In genomic region chrY:19680821-19681220, GRCh38 we compare ENCODE assay signal across 33 cellular contexts.
A peak's percentile ranks its signal among the peaks of the same experiment; 100 is the strongest.
DNase-seq lines count a peak whose midpoint lies in the region; ATAC-seq, FAIRE-seq and TF ChIP-seq lines count a peak whose summit lies in the region.
"Had no signal": no experiment of that assay in that cellular context is flagged by ENCODE, and none has a peak within 500 bp of the region (broad histone marks: within the 10 kb centered on the region; RNA-seq: fewer than 3 reads in every experiment).

No MANE protein-coding gene starts in this region.

- no peak for TF ChIP-seq CTCF in HepG2 (CRISPR knock-in tag; IDR thresholded peaks at IDR 0.05)
- TF ChIP-seq CTCF in right lobe of liver (IDR thresholded peaks at IDR 0.05), result no peak

- 0% methylated on average over 1 of the region's 1 CpG for WGBS in HepG2 (ENCODE audit: low lambda C conversion rate)
- WGBS in right lobe of liver (ENCODE audit: insufficient coverage, low coverage, low lambda C conversion rate, missing lambda C conversion rate), result no CpG with 5 or more reads among the region's 1 CpG

- no peak overlapping the region; the same call in 1 of the 2 replicates for H3K9ac ChIP-seq in HepG2 (ENCODE audit: insufficient read depth, low read depth, low read length)
- H3K9ac ChIP-seq: BLaER1; BLaER1 treated with 17β-estradiol and CSF1 and Interleukin-3, amounts not matched to agents 10 nM and 100 nM had no signal

- no peak for ATAC-seq in activated naive CD8-positive, alpha-beta T cell treated with anti-CD3 and anti-CD28 coated beads, Interleukin-2, amount 50 U/mL, for 24 hours
- ATAC-seq in HepG2 (peak; percentile 83), right lobe of liver (no peak)
- ATAC-seq: A549; CD8-positive, alpha-beta T cell had no signal

- H4K20me1 ChIP-seq in HepG2 (ENCODE audit: insufficient read depth, low read length), result no peaks in the 10 kb centered on the region
- H4K20me1 ChIP-seq: BLaER1; BLaER1 treated with 17β-estradiol and CSF1 and Interleukin-3, amounts not matched to agents 10 nM and 100 nM had no signal

- intact Hi-C loops in HepG2 (cut with micrococcal nuclease; ENCODE audit: unreplicated experiment), result loop anchor here (2.0 to 5.0 kb wide), 2 partner anchors 58 to 104 kb away; no protein-coding TSS in a partner anchor
- intact Hi-C loops in right lobe of liver (cut with DNase I), result no loop called here

- no peak overlapping the region for H2AFZ ChIP-seq in HepG2 (ENCODE audit: low read length)

- peak; percentile 58 for FAIRE-seq in HepG2 (lab: Jason Lieb, UNC)
- FAIRE-seq: A204.1, A549, D721Med had no signal

- peaks cover 50% of the 10 kb centered on the region for H3K4me1 ChIP-seq in HepG2 (ENCODE audit: insufficient read depth, low read length)
- no peaks in the 10 kb centered on the region for H3K4me1 ChIP-seq in right lobe of liver
- H3K4me1 ChIP-seq: A549; BE2C; BLaER1; BLaER1 treated with 17β-estradiol and CSF1 and Interleukin-3, amounts not matched to agents 10 nM and 100 nM; Caco-2 had no signal

- in situ Hi-C loops in HepG2 (cut with HindIII; ENCODE audit: extremely low pct_ligation_motif_present, low pct_unique_long_range_greater_than_20kb), result no loop called here

- peak overlapping the region; percentile 43 for H3K27ac Mint-ChIP-seq in activated naive CD8-positive, alpha-beta T cell
- no peak overlapping the region for H3K27ac Mint-ChIP-seq in activated naive CD8-positive, alpha-beta T cell treated with anti-CD3 and anti-CD28 coated beads, Interleukin-2, amount 50 U/mL, for 24 hours
- H3K27ac Mint-ChIP-seq: B cell; CD14-positive monocyte; CD4-positive, alpha-beta memory T cell; CD4-positive, alpha-beta T cell; CD4-positive, CD25-positive, alpha-beta regulatory T cell; CD8-positive, alpha-beta memory T cell; CD8-positive, alpha-beta T cell had no signal

- H3K4me1 Mint-ChIP-seq in activated naive CD8-positive, alpha-beta T cell (ENCODE audit: low read depth), result no peaks in the 10 kb centered on the region
- no peaks in the 10 kb centered on the region for H3K4me1 Mint-ChIP-seq in activated naive CD8-positive, alpha-beta T cell treated with anti-CD3 and anti-CD28 coated beads, Interleukin-2, amount 50 U/mL, for 24 hours
- H3K4me1 Mint-ChIP-seq: B cell; CD14-positive monocyte; CD4-positive, alpha-beta memory T cell; CD4-positive, CD25-positive, alpha-beta regulatory T cell; CD8-positive, alpha-beta memory T cell had no signal

- no peaks in the 10 kb centered on the region for H3K27me3 Mint-ChIP-seq in activated naive CD8-positive, alpha-beta T cell
- no peaks in the 10 kb centered on the region for H3K27me3 Mint-ChIP-seq in activated naive CD8-positive, alpha-beta T cell treated with anti-CD3 and anti-CD28 coated beads, Interleukin-2, amount 50 U/mL, for 24 hours
- H3K27me3 Mint-ChIP-seq: B cell; CD4-positive, alpha-beta memory T cell; CD4-positive, alpha-beta T cell; CD4-positive, CD25-positive, alpha-beta regulatory T cell; CD8-positive, alpha-beta memory T cell had no signal

- H3K36me3 ChIP-seq in HepG2 (replicated peaks in 1 of 2; ENCODE audit: control insufficient read depth in 1 of 2, insufficient read depth in 2 of 2, low read length in 2 of 2) (no peaks in the 10 kb centered on the region), right lobe of liver (no peaks in the 10 kb centered on the region)
- H3K36me3 ChIP-seq: BE2C; BLaER1; BLaER1 treated with 17β-estradiol and CSF1 and Interleukin-3, amounts not matched to agents 10 nM and 100 nM had no signal

- H3K79me2 ChIP-seq in HepG2 (ENCODE audit: insufficient read depth, low read length), result no peaks in the 10 kb centered on the region

- H3K4me2 ChIP-seq in HepG2 (ENCODE audit: low read depth, low read length), result peak overlapping the region; percentile 55
- H3K4me2 ChIP-seq: A549; BLaER1; BLaER1 treated with 17β-estradiol and CSF1 and Interleukin-3, amounts not matched to agents 10 nM and 100 nM had no signal

- no peaks in the 10 kb centered on the region for H3K9me3 Mint-ChIP-seq in activated naive CD8-positive, alpha-beta T cell (ENCODE audit: low read depth)
- peaks cover 9% of the 10 kb centered on the region for H3K9me3 Mint-ChIP-seq in activated naive CD8-positive, alpha-beta T cell treated with anti-CD3 and anti-CD28 coated beads, Interleukin-2, amount 50 U/mL, for 24 hours
- H3K9me3 Mint-ChIP-seq: CD4-positive, alpha-beta memory T cell had no signal

- H3K4me3 Mint-ChIP-seq in activated naive CD8-positive, alpha-beta T cell, result no peak overlapping the region
- H3K4me3 Mint-ChIP-seq in activated naive CD8-positive, alpha-beta T cell treated with anti-CD3 and anti-CD28 coated beads, Interleukin-2, amount 50 U/mL, for 24 hours, result no peak overlapping the region
- H3K4me3 Mint-ChIP-seq: B cell; CD14-positive monocyte; CD4-positive, alpha-beta memory T cell; CD4-positive, alpha-beta T cell; CD4-positive, CD25-positive, alpha-beta regulatory T cell; CD8-positive, alpha-beta memory T cell; CD8-positive, alpha-beta T cell had no signal

- H3K27ac ChIP-seq in HepG2 (ENCODE audit: extremely low read length, insufficient read depth, low read length) (peak overlapping the region; percentile 58), right lobe of liver (no peak overlapping the region)
- H3K27ac ChIP-seq: 22Rv1; A549; BLaER1; BLaER1 treated with 17β-estradiol and CSF1 and Interleukin-3, amounts not matched to agents 10 nM and 100 nM; C4-2B had no signal

- H3K4me3 ChIP-seq in HepG2 (replicated peaks in 1 of 3; ENCODE audit: insufficient read depth in 1 of 3, low read depth in 2 of 3, low read length in 3 of 3), result no peak overlapping the region
- H3K4me3 ChIP-seq in right lobe of liver, result no peak overlapping the region
- H3K4me3 ChIP-seq: A549; BLaER1; BLaER1 treated with 17β-estradiol and CSF1 and Interleukin-3, amounts not matched to agents 10 nM and 100 nM had no signal

- no peak for TF ChIP-seq RAD21 in HepG2 (CRISPR knock-in tag; IDR thresholded peaks at IDR 0.05)

- H3K27me3 ChIP-seq in HepG2 (ENCODE audit: control insufficient read depth in 1 of 2, insufficient read depth in 2 of 2, low read length in 2 of 2) (no peaks in the 10 kb centered on the region), right lobe of liver (no peaks in the 10 kb centered on the region)
- H3K27me3 ChIP-seq: BE2C; BLaER1; BLaER1 treated with 17β-estradiol and CSF1 and Interleukin-3, amounts not matched to agents 10 nM and 100 nM had no signal

- peaks cover 2% of the 10 kb centered on the region for H3K36me3 Mint-ChIP-seq in activated naive CD8-positive, alpha-beta T cell
- H3K36me3 Mint-ChIP-seq in activated naive CD8-positive, alpha-beta T cell treated with anti-CD3 and anti-CD28 coated beads, Interleukin-2, amount 50 U/mL, for 24 hours (ENCODE audit: low read depth), result peaks cover 2% of the 10 kb centered on the region
- H3K36me3 Mint-ChIP-seq: CD14-positive monocyte; CD4-positive, CD25-positive, alpha-beta regulatory T cell; CD8-positive, alpha-beta memory T cell; CD8-positive, alpha-beta T cell had no signal

- TF ChIP-seq EP300 in HepG2 (IDR thresholded peaks at IDR 0.05; ENCODE audit: low read depth in 2 of 2, low read length in 2 of 2) (no peak), HepG2 (CRISPR knock-in tag; IDR thresholded peaks at IDR 0.05; ENCODE audit: borderline replicate concordance) (no peak)

- TF ChIP-seq POLR2A in HepG2 (IDR thresholded peaks at IDR 0.05; ENCODE audit: insufficient read depth in 1 of 2, low read depth in 2 of 2, low read length in 2 of 2) (no peak), right lobe of liver (IDR thresholded peaks at IDR 0.05) (no peak)

- CTCF ChIA-PET in HepG2 (lab: Yijun Ruan, JAX; ENCODE audit: low intra/inter-chr PET ratio, low total read pairs), result no interaction called here

- BruUV-seq in HepG2 (replicated peaks; lab: Mats Ljungman, UMichigan), result no TSS peak

- no peak for DNase-seq in activated naive CD8-positive, alpha-beta T cell treated with anti-CD3 and anti-CD28 coated beads, Interleukin-2, amount 50 U/mL, for 24 hours
- DNase-seq in HepG2 (ENCODE audit: low spot score) (peak; percentile 63), right lobe of liver (no peak)
- DNase-seq: 8988T; ACHN; AML-193; BE2C; C1 segment of cervical spinal cord; Caco-2; Calu3; CD4-positive, alpha-beta memory T cell; CD4-positive, alpha-beta T cell; CD4-positive, CD25-positive, alpha-beta regulatory T cell; CD8-positive, alpha-beta memory T cell; CD8-positive, alpha-beta T cell; COR-L47; DMS 273 treated with DMSO at 0.1 percent for 48 hours; DMS153; DMS53; DMS79; DMS79 treated with DMSO at 0.1 percent for 48 hours; DND-41; EL had no signal

- POLR2A ChIA-PET in HepG2 (lab: Yijun Ruan, JAX), result interaction anchor here (1.4 kb wide), 1 partner anchor 113 kb away, joined by 3 read pairs; no protein-coding TSS in a partner anchor

- H3K9me3 ChIP-seq in HepG2 (ENCODE audit: low read length) (no peaks in the 10 kb centered on the region), right lobe of liver (no peaks in the 10 kb centered on the region)
- H3K9me3 ChIP-seq: A549; BE2C; BLaER1; BLaER1 treated with 17β-estradiol and CSF1 and Interleukin-3, amounts not matched to agents 10 nM and 100 nM; Caco-2 had no signal

TF ChIP-seq in HepG2, 621 proteins besides CTCF, POLR2A, EP300 and RAD21 (continues in another document):
- 0 out of 2 replicates have a peak, but pooled peaks have one; percentile 16 for TF ChIP-seq ONECUT2 (CRISPR knock-in tag; IDR thresholded peaks at IDR 0.05)
- 0 out of 2 replicates have a peak, but pooled peaks have one; percentile 19 for TF ChIP-seq GFI1 (CRISPR knock-in tag; IDR thresholded peaks at IDR 0.05; ENCODE audit: borderline replicate concordance)
- TF ChIP-seq NFIC (IDR thresholded peaks at IDR 0.05; ENCODE audit: low read length), result no peak
